Comparison of ENCODE assay signal across 2 cellular contexts in the genomic region with DNA sequence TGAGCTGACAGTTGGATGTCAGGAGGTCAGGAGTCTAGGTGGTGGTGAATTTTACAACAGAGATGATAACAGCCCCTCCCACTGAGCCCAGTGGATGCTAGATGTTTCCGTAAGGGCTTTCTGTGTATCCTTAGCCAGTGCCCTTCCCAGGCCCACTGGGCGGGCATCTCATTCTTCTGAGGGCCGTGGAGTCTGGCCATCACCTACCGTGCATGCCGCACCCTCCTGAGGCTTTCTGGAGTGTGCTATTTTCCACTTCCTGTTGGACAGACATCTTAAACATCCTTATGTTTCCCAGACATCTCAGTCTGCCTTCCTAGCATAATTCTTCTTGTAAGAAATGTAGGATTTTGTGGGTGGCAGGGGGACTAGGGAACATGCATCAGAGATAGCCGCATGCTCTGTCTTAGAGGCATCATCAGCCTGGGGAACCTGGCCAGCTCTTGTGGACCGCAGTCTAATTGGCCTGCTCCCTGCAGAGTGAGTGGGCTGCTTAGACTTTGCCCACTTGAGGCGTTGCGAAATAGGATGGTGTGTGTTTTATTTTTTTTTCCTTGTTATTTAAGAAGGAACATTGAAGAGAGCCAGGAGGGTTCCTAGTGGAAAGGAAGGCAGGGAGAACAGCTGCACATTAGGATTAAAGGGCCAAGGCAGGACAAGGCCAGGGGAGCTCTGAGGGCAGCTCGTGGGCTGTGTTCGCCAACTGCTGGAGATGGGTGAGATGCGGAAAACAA.
A peak's percentile ranks its signal among the peaks of the same experiment; 100 is the strongest.
TF ChIP-seq lines count a peak whose summit lies in the region.

No MANE protein-coding gene starts in this region.

TF ChIP-seq in A549, 52 proteins besides CTCF, POLR2A, EP300 and RAD21:
- TF ChIP-seq USF2 (IDR thresholded peaks at IDR 0.05) (no peak), CEBPB (IDR thresholded peaks at IDR 0.05) (peak; percentile 49 to 56; a peak in 2 of 4 replicates), GATA3 (IDR thresholded peaks at IDR 0.05; ENCODE audit: borderline replicate concordance) (no peak), NPAS2 (CRISPR knock-in tag; IDR thresholded peaks at IDR 0.05; ENCODE audit: borderline replicate concordance) (no peak)

TF ChIP-seq in IMR-90, 13 proteins besides CTCF, POLR2A, EP300 and RAD21 (continued from another document):
- TF ChIP-seq USF2 (IDR thresholded peaks at IDR 0.05; ENCODE audit: low read depth, low read length): no peak
- peak; percentile 98 for TF ChIP-seq CEBPB (IDR thresholded peaks at IDR 0.05; ENCODE audit: low read depth, low read length)
TF ChIP-seq in IMR-90: peak in this region for 1.
